ENCODE assay signal across 17 cellular contexts in the genomic region with DNA sequence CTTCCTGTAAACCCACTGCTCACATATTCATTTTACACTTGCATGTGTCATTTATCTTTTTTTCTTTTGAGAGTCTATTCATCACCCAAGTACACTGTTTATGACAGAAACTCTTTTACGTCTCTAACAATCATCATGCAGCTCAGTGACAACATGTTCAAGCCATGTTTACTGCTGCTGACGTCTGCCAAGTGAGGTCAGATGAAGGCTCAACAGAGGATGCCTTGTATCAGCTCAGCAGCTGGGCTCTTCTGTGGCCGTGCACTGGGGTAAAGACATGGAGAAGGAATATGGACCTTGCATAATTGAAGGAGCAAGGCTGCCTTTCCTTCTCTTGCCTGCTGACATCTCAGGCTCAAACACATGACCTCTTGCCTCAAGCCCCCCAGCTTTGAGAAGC.
"Had no signal": no experiment of that assay in that cellular context is flagged by ENCODE, and none has a peak within 500 bp of the region (broad histone marks: within the 10 kb centered on the region; RNA-seq: fewer than 3 reads in every experiment).

No MANE protein-coding gene starts in this region.

- H3K27me3 ChIP-seq: body of pancreas, left lung, right lobe of liver, tibial nerve had no signal

- ATAC-seq: activated naive CD4-positive, alpha-beta T cell treated with anti-CD3 and anti-CD28 coated beads, Interleukin-2, amount 50 U/mL, for 72 hours; body of pancreas; effector memory CD8-positive, alpha-beta T cell; gastroesophageal sphincter; left lung; natural killer cell treated with Interleukin-12 subunit alpha and Interleukin-12 subunit beta and Interleukin-15 and Interleukin-18, amount 100 ng/mL, for 72 hours; psoas muscle; right lobe of liver; SK-N-SH treated with all-trans-retinoic acid at 6 μM for 48 hours had no signal

- DNase-seq: activated CD4-positive, CD25-positive, alpha-beta regulatory T cell treated with anti-CD3 and anti-CD28 coated beads, Interleukin-2, amount 50 U/mL, for 72 hours; activated gamma-delta T cell; activated T-cell treated with anti-CD3 and anti-CD28 coated beads, Interleukin-2, amount 50 U/mL, for 48 hours; body of pancreas; central memory CD4-positive, alpha-beta T cell; effector memory CD8-positive, alpha-beta T cell; kidney; left lung; occipital lobe; psoas muscle had no signal

- H3K4me1 ChIP-seq: body of pancreas, gastroesophageal sphincter, left lung, psoas muscle, right lobe of liver, tibial nerve had no signal

- H3K36me3 Mint-ChIP-seq: natural killer cell treated with Interleukin-12 subunit alpha and Interleukin-12 subunit beta and Interleukin-15 and Interleukin-18, amount 100 ng/mL, for 72 hours had no signal

- H3K36me3 ChIP-seq: gastroesophageal sphincter, left lung, right lobe of liver, tibial nerve had no signal

- H3K9me3 Mint-ChIP-seq: effector memory CD8-positive, alpha-beta T cell; natural killer cell treated with Interleukin-12 subunit alpha and Interleukin-12 subunit beta and Interleukin-15 and Interleukin-18, amount 100 ng/mL, for 72 hours had no signal

- H3K9me3 ChIP-seq: body of pancreas, gastroesophageal sphincter, left lung, psoas muscle, right lobe of liver, tibial nerve had no signal

- H3K27me3 Mint-ChIP-seq: effector memory CD8-positive, alpha-beta T cell had no signal

- H3K4me3 ChIP-seq: body of pancreas, gastroesophageal sphincter, left lung, psoas muscle, right lobe of liver, tibial nerve had no signal

- H3K27ac ChIP-seq: body of pancreas, gastroesophageal sphincter, left lung, psoas muscle, right lobe of liver, tibial nerve had no signal

- H3K4me3 Mint-ChIP-seq: effector memory CD8-positive, alpha-beta T cell; memory B cell; natural killer cell treated with Interleukin-12 subunit alpha and Interleukin-12 subunit beta and Interleukin-15 and Interleukin-18, amount 100 ng/mL, for 72 hours had no signal

- H3K27ac Mint-ChIP-seq: effector memory CD8-positive, alpha-beta T cell; memory B cell; natural killer cell treated with Interleukin-12 subunit alpha and Interleukin-12 subunit beta and Interleukin-15 and Interleukin-18, amount 100 ng/mL, for 72 hours had no signal
